6 cellular contexts compared by ENCODE assay signal in the genomic region with DNA sequence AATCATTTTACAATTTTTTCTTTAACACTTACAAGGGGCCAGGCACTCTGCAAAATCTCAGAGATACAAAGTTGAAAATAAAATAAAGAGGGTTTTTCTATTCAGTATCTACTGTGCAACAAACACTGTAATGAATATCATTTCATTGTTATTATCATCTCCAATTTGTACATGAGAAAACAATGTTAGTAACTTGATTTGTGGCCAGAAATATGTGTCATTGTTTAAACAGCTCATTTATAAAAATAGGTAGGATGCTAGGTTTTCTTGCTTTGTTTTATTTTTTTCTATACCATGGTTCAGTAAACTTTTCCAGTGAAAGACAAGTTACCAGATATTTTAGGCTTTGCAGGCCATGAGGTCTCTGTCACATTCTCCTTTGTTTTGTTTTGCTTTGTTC.
"Had no signal": no experiment of that assay in that cellular context is flagged by ENCODE, and none has a peak within 500 bp of the region (broad histone marks: within the 10 kb centered on the region; RNA-seq: fewer than 3 reads in every experiment).

No MANE protein-coding gene starts in this region.

- ATAC-seq: GM23338, HepG2 had no signal

- H2AFZ ChIP-seq: GM23338 had no signal

- H3K4me2 ChIP-seq: GM23338 had no signal

- DNase-seq: H9, HCEC 1CT, KBM-7 had no signal

- H3K27ac ChIP-seq: HL-60 had no signal

- H3K4me3 ChIP-seq: GM23338 had no signal
